2 cellular contexts compared by ENCODE assay signal in the genomic region with DNA sequence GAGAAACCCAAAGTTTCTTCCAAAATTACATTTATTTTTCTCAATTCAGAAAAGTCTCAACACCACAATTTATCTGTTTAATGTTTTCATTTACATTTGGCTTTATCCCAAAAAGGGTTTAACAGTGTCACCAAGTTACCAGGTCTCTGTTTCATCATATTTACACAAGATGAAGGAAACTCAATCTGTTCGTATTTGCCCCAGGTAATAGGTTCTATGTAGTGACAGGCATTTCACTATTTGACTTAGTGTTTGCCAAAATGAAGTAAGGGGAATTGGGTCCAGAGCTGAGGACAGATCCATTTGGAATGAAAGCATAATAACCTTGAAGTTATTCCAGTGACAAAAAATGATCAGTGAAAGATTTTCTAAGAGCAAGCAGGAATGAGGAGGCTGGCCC.
TF ChIP-seq lines count a peak whose summit lies in the region.

No MANE protein-coding gene starts in this region.

TF ChIP-seq in SK-N-SH, 30 proteins besides CTCF, POLR2A, EP300 and RAD21 (continued from another document):
- TF ChIP-seq RFX5 (IDR thresholded peaks at IDR 0.05; ENCODE audit: low read length) (no peak), MEF2A (IDR thresholded peaks at IDR 0.05; ENCODE audit: borderline replicate concordance, low read depth) (no peak), FOXJ3 (CRISPR knock-in tag; IDR thresholded peaks at IDR 0.05) (no peak), JUND (IDR thresholded peaks at IDR 0.05) (no peak), TCF12 (IDR thresholded peaks at IDR 0.05) (no peak), FOXM1 (IDR thresholded peaks at IDR 0.05; ENCODE audit: low read depth) (no peak), POLR2AphosphoS5 (IDR thresholded peaks at IDR 0.05; ENCODE audit: low read depth, low read length) (no peak)
- TF ChIP-seq, protein P1, sequence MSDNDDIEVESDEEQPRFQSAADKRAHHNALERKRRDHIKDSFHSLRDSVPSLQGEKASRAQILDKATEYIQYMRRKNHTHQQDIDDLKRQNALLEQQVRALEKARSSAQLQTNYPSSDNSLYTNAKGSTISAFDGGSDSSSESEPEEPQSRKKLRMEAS (IDR thresholded peaks at IDR 0.05; ENCODE audit: low read depth), result no peak

TF ChIP-seq in SK-N-SH treated with all-trans-retinoic acid at 6 μM for 48 hours, 23 proteins besides CTCF, POLR2A, EP300 and RAD21 (continued from another document):
- TF ChIP-seq, protein P2, sequence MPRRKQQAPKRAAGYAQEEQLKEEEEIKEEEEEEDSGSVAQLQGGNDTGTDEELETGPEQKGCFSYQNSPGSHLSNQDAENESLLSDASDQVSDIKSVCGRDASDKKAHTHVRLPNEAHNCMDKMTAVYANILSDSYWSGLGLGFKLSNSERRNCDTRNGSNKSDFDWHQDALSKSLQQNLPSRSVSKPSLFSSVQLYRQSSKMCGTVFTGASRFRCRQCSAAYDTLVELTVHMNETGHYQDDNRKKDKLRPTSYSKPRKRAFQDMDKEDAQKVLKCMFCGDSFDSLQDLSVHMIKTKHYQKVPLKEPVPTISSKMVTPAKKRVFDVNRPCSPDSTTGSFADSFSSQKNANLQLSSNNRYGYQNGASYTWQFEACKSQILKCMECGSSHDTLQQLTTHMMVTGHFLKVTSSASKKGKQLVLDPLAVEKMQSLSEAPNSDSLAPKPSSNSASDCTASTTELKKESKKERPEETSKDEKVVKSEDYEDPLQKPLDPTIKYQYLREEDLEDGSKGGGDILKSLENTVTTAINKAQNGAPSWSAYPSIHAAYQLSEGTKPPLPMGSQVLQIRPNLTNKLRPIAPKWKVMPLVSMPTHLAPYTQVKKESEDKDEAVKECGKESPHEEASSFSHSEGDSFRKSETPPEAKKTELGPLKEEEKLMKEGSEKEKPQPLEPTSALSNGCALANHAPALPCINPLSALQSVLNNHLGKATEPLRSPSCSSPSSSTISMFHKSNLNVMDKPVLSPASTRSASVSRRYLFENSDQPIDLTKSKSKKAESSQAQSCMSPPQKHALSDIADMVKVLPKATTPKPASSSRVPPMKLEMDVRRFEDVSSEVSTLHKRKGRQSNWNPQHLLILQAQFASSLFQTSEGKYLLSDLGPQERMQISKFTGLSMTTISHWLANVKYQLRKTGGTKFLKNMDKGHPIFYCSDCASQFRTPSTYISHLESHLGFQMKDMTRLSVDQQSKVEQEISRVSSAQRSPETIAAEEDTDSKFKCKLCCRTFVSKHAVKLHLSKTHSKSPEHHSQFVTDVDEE (CRISPR knock-in tag; IDR thresholded peaks at IDR 0.05), result no peak
- TF ChIP-seq TOX (CRISPR knock-in tag; IDR thresholded peaks at IDR 0.05; ENCODE audit: borderline replicate concordance), result no peak
- no peak for TF ChIP-seq ZFP3 (CRISPR knock-in tag; IDR thresholded peaks at IDR 0.05)
- no peak for TF ChIP-seq BACH2 (CRISPR knock-in tag; IDR thresholded peaks at IDR 0.05; ENCODE audit: borderline replicate concordance)
